Comparison of ENCODE assay signal across 1 cellular context in the genomic region with DNA sequence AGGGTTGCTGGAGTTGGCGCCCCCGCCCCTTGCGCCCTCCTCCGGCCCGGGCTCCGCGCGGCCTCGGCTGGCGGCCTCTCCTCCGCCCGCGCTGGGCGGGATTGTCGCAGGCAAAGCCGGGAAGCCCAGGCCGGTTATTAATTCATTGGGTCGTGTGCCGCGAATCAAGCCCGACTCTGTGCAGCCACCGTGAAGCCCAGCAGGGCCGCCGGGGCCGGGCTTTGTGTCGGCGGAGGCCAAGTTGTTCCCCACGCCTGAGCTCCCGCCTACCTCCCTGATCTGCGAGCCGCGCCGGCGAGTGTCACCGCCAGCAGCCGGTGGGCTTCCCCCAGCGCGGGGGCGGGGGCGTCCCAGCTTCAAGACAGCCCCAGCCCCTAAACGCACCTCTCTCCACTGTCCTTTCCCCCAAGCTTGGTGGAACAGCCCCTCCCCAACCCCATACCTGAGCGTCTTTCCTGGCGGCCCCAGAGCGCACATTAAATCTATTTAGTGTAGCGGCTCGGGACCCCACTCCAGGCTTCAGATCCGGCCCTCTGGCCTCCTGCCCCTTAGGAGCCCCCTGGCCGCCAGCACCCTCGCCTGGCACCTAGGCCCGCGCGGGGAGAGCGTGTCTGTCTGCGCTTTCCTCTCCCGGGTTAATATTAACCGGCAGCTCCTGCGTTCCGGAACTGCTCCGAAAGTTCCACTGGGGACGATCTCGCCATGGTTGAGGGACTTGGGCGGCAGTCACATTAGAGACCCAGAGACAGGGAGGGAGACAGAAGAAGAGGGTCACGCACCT.
TF ChIP-seq lines count a peak whose summit lies in the region.

No MANE protein-coding gene starts in this region.

TF ChIP-seq in HepG2, 621 proteins besides CTCF, POLR2A, EP300 and RAD21 (continued from another document):
- TF ChIP-seq, protein P1, sequence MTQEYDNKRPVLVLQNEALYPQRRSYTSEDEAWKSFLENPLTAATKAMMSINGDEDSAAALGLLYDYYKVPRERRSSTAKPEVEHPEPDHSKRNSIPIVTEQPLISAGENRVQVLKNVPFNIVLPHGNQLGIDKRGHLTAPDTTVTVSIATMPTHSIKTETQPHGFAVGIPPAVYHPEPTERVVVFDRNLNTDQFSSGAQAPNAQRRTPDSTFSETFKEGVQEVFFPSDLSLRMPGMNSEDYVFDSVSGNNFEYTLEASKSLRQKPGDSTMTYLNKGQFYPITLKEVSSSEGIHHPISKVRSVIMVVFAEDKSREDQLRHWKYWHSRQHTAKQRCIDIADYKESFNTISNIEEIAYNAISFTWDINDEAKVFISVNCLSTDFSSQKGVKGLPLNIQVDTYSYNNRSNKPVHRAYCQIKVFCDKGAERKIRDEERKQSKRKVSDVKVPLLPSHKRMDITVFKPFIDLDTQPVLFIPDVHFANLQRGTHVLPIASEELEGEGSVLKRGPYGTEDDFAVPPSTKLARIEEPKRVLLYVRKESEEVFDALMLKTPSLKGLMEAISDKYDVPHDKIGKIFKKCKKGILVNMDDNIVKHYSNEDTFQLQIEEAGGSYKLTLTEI (CRISPR knock-in tag; conservative IDR thresholded peaks at IDR 0.05): no peak
- TF ChIP-seq FOXP1 (IDR thresholded peaks at IDR 0.05) (no peak), FOXP1 (CRISPR knock-in tag; IDR thresholded peaks at IDR 0.05) (no peak), HMG20A (CRISPR knock-in tag; IDR thresholded peaks at IDR 0.05; ENCODE audit: borderline replicate concordance) (peak; percentile 22; the same call in 1 of the 2 replicates), HHEX (CRISPR knock-in tag; IDR thresholded peaks at IDR 0.05) (no peak), FOXJ3 (CRISPR knock-in tag; IDR thresholded peaks at IDR 0.05; ENCODE audit: borderline replicate concordance) (no peak), HOXA3 (CRISPR knock-in tag; IDR thresholded peaks at IDR 0.05) (peak; percentile 24; the same call in 1 of the 2 replicates), STAT5B (CRISPR knock-in tag; IDR thresholded peaks at IDR 0.05) (no peak), ZNF230 (CRISPR knock-in tag; IDR thresholded peaks at IDR 0.05) (0 out of 2 replicates have a peak, but pooled peaks have one; percentile 25), RERE (CRISPR knock-in tag; IDR thresholded peaks at IDR 0.05; ENCODE audit: low read depth) (no peak), ZNF431 (CRISPR knock-in tag; IDR thresholded peaks at IDR 0.05; ENCODE audit: borderline replicate concordance, low read depth) (no peak), CAMTA2 (CRISPR knock-in tag; IDR thresholded peaks at IDR 0.05; ENCODE audit: borderline replicate concordance) (0 out of 2 replicates have a peak, but pooled peaks have one; percentile 25), ZNF207 (IDR thresholded peaks at IDR 0.05; ENCODE audit: borderline replicate concordance) (no peak), STAG1 (CRISPR knock-in tag; IDR thresholded peaks at IDR 0.05) (no peak), ZNF609 (CRISPR knock-in tag; IDR thresholded peaks at IDR 0.05; ENCODE audit: borderline replicate concordance) (no peak; the same call in 1 of the 2 replicates), FOXP4 (CRISPR knock-in tag; IDR thresholded peaks at IDR 0.05) (0 out of 2 replicates have a peak, but pooled peaks have one; percentile 27), ZNF260 (CRISPR knock-in tag; IDR thresholded peaks at IDR 0.05; ENCODE audit: borderline replicate concordance, low read depth) (no peak), CBFB (CRISPR knock-in tag; IDR thresholded peaks at IDR 0.05) (no peak), HDAC2 (CRISPR knock-in tag; IDR thresholded peaks at IDR 0.05) (peak; percentile 55; the same call in 1 of the 2 replicates), MYPOP (CRISPR knock-in tag; IDR thresholded peaks at IDR 0.05) (peak; percentile 48; the same call in 1 of the 2 replicates), KLF13 (CRISPR knock-in tag; IDR thresholded peaks at IDR 0.05) (no peak), HNF4G (IDR thresholded peaks at IDR 0.05; ENCODE audit: borderline replicate concordance, low read depth, low read length) (no peak), HNF4G (CRISPR knock-in tag; IDR thresholded peaks at IDR 0.05; ENCODE audit: borderline replicate concordance, low read depth) (no peak), ISX (CRISPR knock-in tag; conservative IDR thresholded peaks at IDR 0.05) (no peak)
- TF ChIP-seq, protein P2, sequence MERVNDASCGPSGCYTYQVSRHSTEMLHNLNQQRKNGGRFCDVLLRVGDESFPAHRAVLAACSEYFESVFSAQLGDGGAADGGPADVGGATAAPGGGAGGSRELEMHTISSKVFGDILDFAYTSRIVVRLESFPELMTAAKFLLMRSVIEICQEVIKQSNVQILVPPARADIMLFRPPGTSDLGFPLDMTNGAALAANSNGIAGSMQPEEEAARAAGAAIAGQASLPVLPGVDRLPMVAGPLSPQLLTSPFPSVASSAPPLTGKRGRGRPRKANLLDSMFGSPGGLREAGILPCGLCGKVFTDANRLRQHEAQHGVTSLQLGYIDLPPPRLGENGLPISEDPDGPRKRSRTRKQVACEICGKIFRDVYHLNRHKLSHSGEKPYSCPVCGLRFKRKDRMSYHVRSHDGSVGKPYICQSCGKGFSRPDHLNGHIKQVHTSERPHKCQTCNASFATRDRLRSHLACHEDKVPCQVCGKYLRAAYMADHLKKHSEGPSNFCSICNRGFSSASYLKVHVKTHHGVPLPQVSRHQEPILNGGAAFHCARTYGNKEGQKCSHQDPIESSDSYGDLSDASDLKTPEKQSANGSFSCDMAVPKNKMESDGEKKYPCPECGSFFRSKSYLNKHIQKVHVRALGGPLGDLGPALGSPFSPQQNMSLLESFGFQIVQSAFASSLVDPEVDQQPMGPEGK (CRISPR knock-in tag; IDR thresholded peaks at IDR 0.05): peak; percentile 43
- TF ChIP-seq, protein P3, sequence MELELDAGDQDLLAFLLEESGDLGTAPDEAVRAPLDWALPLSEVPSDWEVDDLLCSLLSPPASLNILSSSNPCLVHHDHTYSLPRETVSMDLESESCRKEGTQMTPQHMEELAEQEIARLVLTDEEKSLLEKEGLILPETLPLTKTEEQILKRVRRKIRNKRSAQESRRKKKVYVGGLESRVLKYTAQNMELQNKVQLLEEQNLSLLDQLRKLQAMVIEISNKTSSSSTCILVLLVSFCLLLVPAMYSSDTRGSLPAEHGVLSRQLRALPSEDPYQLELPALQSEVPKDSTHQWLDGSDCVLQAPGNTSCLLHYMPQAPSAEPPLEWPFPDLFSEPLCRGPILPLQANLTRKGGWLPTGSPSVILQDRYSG (CRISPR knock-in tag; IDR thresholded peaks at IDR 0.05): no peak
- TF ChIP-seq, protein P4, sequence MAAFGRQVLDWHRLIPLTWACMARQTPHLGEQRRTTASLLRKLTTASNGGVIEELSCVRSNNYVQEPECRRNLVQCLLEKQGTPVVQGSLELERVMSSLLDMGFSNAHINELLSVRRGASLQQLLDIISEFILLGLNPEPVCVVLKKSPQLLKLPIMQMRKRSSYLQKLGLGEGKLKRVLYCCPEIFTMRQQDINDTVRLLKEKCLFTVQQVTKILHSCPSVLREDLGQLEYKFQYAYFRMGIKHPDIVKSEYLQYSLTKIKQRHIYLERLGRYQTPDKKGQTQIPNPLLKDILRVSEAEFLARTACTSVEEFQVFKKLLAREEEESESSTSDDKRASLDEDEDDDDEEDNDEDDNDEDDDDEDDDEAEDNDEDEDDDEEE (CRISPR knock-in tag; IDR thresholded peaks at IDR 0.05): 0 out of 2 replicates have a peak, but pooled peaks have one; percentile 57
TF ChIP-seq in HepG2: peak in this region for 191.
